36 cellular contexts compared by ENCODE assay signal in genomic region chr13:19052931-19053330, GRCh38.
"Had no signal": no experiment of that assay in that cellular context is flagged by ENCODE, and none has a peak within 500 bp of the region (broad histone marks: within the 10 kb centered on the region; RNA-seq: fewer than 3 reads in every experiment).

No MANE protein-coding gene starts in this region.

- H3K4me1 ChIP-seq: adrenal gland, ascending aorta, body of pancreas, breast epithelium had no signal

- H3K4me1 Mint-ChIP-seq: activated naive CD4-positive, alpha-beta T cell treated with anti-CD3 and anti-CD28 coated beads, Interleukin-2, amount 10 ng/mL, durations not matched to agents 7 days and 5 days; activated naive CD4-positive, alpha-beta T cell treated with anti-CD3 and anti-CD28 coated beads, Interleukin-2, amount 50 U/mL, for 24 hours; activated naive CD8-positive, alpha-beta T cell treated with anti-CD3 and anti-CD28 coated beads for 36 hours; activated naive CD8-positive, alpha-beta T cell treated with anti-CD3 and anti-CD28 coated beads, Interleukin-2, amount 10 ng/mL, durations not matched to agents 7 days and 5 days; activated naive CD8-positive, alpha-beta T cell treated with anti-CD3 and anti-CD28 coated beads, Interleukin-2, amount 50 U/mL, for 24 hours; activated T-helper 17 cell treated with anti-CD3 and anti-CD28 coated beads, Interleukin-2, amount 50 U/mL, for 72 hours; brain; central memory CD8-positive, alpha-beta T cell had no signal

- H3K4me3 Mint-ChIP-seq: activated naive CD4-positive, alpha-beta T cell treated with anti-CD3 and anti-CD28 coated beads, Interleukin-2, amount 10 ng/mL, durations not matched to agents 7 days and 5 days; activated naive CD4-positive, alpha-beta T cell treated with anti-CD3 and anti-CD28 coated beads, Interleukin-2, amount 50 U/mL, for 24 hours; activated naive CD8-positive, alpha-beta T cell; activated naive CD8-positive, alpha-beta T cell treated with anti-CD3 and anti-CD28 coated beads for 36 hours; activated naive CD8-positive, alpha-beta T cell treated with anti-CD3 and anti-CD28 coated beads, Interleukin-2, amount 10 ng/mL, durations not matched to agents 7 days and 5 days; activated naive CD8-positive, alpha-beta T cell treated with anti-CD3 and anti-CD28 coated beads, Interleukin-2, amount 50 U/mL, for 24 hours; activated T-cell treated with anti-CD3 and anti-CD28 coated beads, Interleukin-2, amount 50 U/mL, for 24 hours; activated T-cell treated with anti-CD3 and anti-CD28 coated beads, Interleukin-2, amount 50 U/mL, for 4 hours; activated T-cell treated with anti-CD3 and anti-CD28 coated beads, Interleukin-2, amount 50 U/mL, for 72 hours; activated T-helper 1 cell treated with anti-CD3 and anti-CD28 coated beads, Interleukin-12 subunit alpha, Interleukin-12 subunit beta, Interleukin-2, Interleukin-4 antibody, amounts not matched to agents 30 ng/mL and 10 ng/mL and 1 ng/mL, durations not matched to agents 14 hours and 24 hours and 36 hours; activated T-helper 17 cell treated with anti-CD3 and anti-CD28 coated beads, Interleukin-2, amount 50 U/mL, for 72 hours; brain; central memory CD8-positive, alpha-beta T cell had no signal

- H3K36me3 Mint-ChIP-seq: activated naive CD4-positive, alpha-beta T cell treated with anti-CD3 and anti-CD28 coated beads, Interleukin-2, amount 10 ng/mL, durations not matched to agents 7 days and 5 days; activated naive CD4-positive, alpha-beta T cell treated with anti-CD3 and anti-CD28 coated beads, Interleukin-2, amount 50 U/mL, for 24 hours; activated naive CD4-positive, alpha-beta T cell treated with anti-CD3 and anti-CD28 coated beads, Interleukin-2, amount 50 U/mL, for 72 hours; activated naive CD8-positive, alpha-beta T cell; activated naive CD8-positive, alpha-beta T cell treated with anti-CD3 and anti-CD28 coated beads for 36 hours; activated naive CD8-positive, alpha-beta T cell treated with anti-CD3 and anti-CD28 coated beads, Interleukin-2, amount 10 ng/mL, durations not matched to agents 7 days and 5 days had no signal

- H3K36me3 ChIP-seq: adrenal gland, ascending aorta, brain microvascular endothelial cell, breast epithelium, cardiac muscle cell had no signal

- ATAC-seq: activated naive CD8-positive, alpha-beta T cell treated with anti-CD3 and anti-CD28 coated beads, Interleukin-2, amount 50 U/mL, for 24 hours; activated T-cell treated with anti-CD3 and anti-CD28 coated beads, Interleukin-2, amount 50 U/mL, for 4 hours; activated T-cell treated with anti-CD3 and anti-CD28 coated beads, Interleukin-2, amount 50 U/mL, for 72 hours; body of pancreas had no signal

- DNase-seq: activated effector memory CD4-positive, alpha-beta T cell treated with anti-CD3 and anti-CD28 coated beads, Interleukin-2, amount 50 U/mL, for 16 hours; activated effector memory CD4-positive, alpha-beta T cell treated with Interleukin-2 at 50 U/mL for 16 hours; activated gamma-delta T cell; activated gamma-delta T cell treated with Interleukin-2 at 50 U/mL for 16 hours; activated naive CD4-positive, alpha-beta T cell; activated naive CD4-positive, alpha-beta T cell treated with anti-CD3 and anti-CD28 coated beads, Interleukin-2, amount 10 ng/mL, durations not matched to agents 7 days and 5 days; activated naive CD4-positive, alpha-beta T cell treated with anti-CD3 and anti-CD28 coated beads, Interleukin-2, amount 50 U/mL, for 16 hours; activated naive CD4-positive, alpha-beta T cell treated with Interleukin-2 at 50 U/mL for 16 hours; activated naive CD8-positive, alpha-beta T cell treated with anti-CD3 and anti-CD28 coated beads for 36 hours; activated naive CD8-positive, alpha-beta T cell treated with anti-CD3 and anti-CD28 coated beads, Interleukin-2, amount 10 ng/mL, durations not matched to agents 7 days and 5 days; activated naive CD8-positive, alpha-beta T cell treated with anti-CD3 and anti-CD28 coated beads, Interleukin-2, amount 50 U/mL, for 24 hours; activated T-cell treated with anti-CD3 and anti-CD28 coated beads, Interleukin-2, amount 50 U/mL, for 1 hour; activated T-cell treated with anti-CD3 and anti-CD28 coated beads, Interleukin-2, amount 50 U/mL, for 24 hours; activated T-cell treated with anti-CD3 and anti-CD28 coated beads, Interleukin-2, amount 50 U/mL, for 4 hours; activated T-cell treated with anti-CD3 and anti-CD28 coated beads, Interleukin-2, amount 50 U/mL, for 48 hours; activated T-cell treated with anti-CD3 and anti-CD28 coated beads, Interleukin-2, amount 50 U/mL, for 72 hours; adrenal gland; amniotic stem cell; amygdala; anterior cingulate cortex; aorta; body of pancreas; brain microvascular endothelial cell; central memory CD4-positive, alpha-beta T cell; cerebellar nuclear complex had no signal

- H3K9me3 ChIP-seq: adrenal gland, ascending aorta, body of pancreas, breast epithelium had no signal

- H3K27me3 ChIP-seq: adrenal gland, ascending aorta, body of pancreas, brain microvascular endothelial cell, breast epithelium, cardiac muscle cell had no signal

- H3K9me3 Mint-ChIP-seq: activated naive CD4-positive, alpha-beta T cell treated with anti-CD3 and anti-CD28 coated beads, Interleukin-2, amount 50 U/mL, for 24 hours; activated naive CD8-positive, alpha-beta T cell treated with anti-CD3 and anti-CD28 coated beads for 36 hours; activated T-helper 17 cell treated with anti-CD3 and anti-CD28 coated beads, Interleukin-2, amount 50 U/mL, for 72 hours had no signal

- H3K27me3 Mint-ChIP-seq: activated naive CD4-positive, alpha-beta T cell treated with anti-CD3 and anti-CD28 coated beads, Interleukin-2, amount 10 ng/mL, durations not matched to agents 7 days and 5 days; activated naive CD4-positive, alpha-beta T cell treated with anti-CD3 and anti-CD28 coated beads, Interleukin-2, amount 50 U/mL, for 24 hours; activated naive CD8-positive, alpha-beta T cell; activated naive CD8-positive, alpha-beta T cell treated with anti-CD3 and anti-CD28 coated beads for 36 hours; activated naive CD8-positive, alpha-beta T cell treated with anti-CD3 and anti-CD28 coated beads, Interleukin-2, amount 10 ng/mL, durations not matched to agents 7 days and 5 days; activated naive CD8-positive, alpha-beta T cell treated with anti-CD3 and anti-CD28 coated beads, Interleukin-2, amount 50 U/mL, for 24 hours; activated T-cell treated with anti-CD3 and anti-CD28 coated beads, Interleukin-2, amount 50 U/mL, for 24 hours; activated T-helper 17 cell treated with anti-CD3 and anti-CD28 coated beads, Interleukin-2, amount 50 U/mL, for 72 hours; central memory CD8-positive, alpha-beta T cell had no signal

- H3K27ac Mint-ChIP-seq: activated naive CD4-positive, alpha-beta T cell treated with anti-CD3 and anti-CD28 coated beads, Interleukin-2, amount 10 ng/mL, durations not matched to agents 7 days and 5 days; activated naive CD4-positive, alpha-beta T cell treated with anti-CD3 and anti-CD28 coated beads, Interleukin-2, amount 50 U/mL, for 24 hours; activated naive CD4-positive, alpha-beta T cell treated with anti-CD3 and anti-CD28 coated beads, Interleukin-2, amount 50 U/mL, for 72 hours; activated naive CD8-positive, alpha-beta T cell; activated naive CD8-positive, alpha-beta T cell treated with anti-CD3 and anti-CD28 coated beads for 36 hours; activated naive CD8-positive, alpha-beta T cell treated with anti-CD3 and anti-CD28 coated beads, Interleukin-2, amount 10 ng/mL, durations not matched to agents 7 days and 5 days; activated naive CD8-positive, alpha-beta T cell treated with anti-CD3 and anti-CD28 coated beads, Interleukin-2, amount 50 U/mL, for 24 hours; activated T-cell treated with anti-CD3 and anti-CD28 coated beads, Interleukin-2, amount 50 U/mL, for 24 hours; activated T-cell treated with anti-CD3 and anti-CD28 coated beads, Interleukin-2, amount 50 U/mL, for 72 hours; activated T-helper 1 cell treated with anti-CD3 and anti-CD28 coated beads, Interleukin-12 subunit alpha, Interleukin-12 subunit beta, Interleukin-2, Interleukin-4 antibody, amounts not matched to agents 30 ng/mL and 10 ng/mL and 1 ng/mL, durations not matched to agents 14 hours and 24 hours and 36 hours; activated T-helper 17 cell treated with anti-CD3 and anti-CD28 coated beads, Interleukin-2, amount 50 U/mL, for 72 hours; activated T-helper 2 cell treated with anti-CD3 and anti-CD28 coated beads, Interferon-gamma antibody, Interleukin-2, Interleukin-4, amounts not matched to agents 10 μg/mL and 5 μg/mL and 100 μg/mL, durations not matched to agents 14 hours and 24 hours and 36 hours; brain had no signal

- H3K4me3 ChIP-seq: adrenal gland, ascending aorta, body of pancreas, breast epithelium, cardiac muscle cell had no signal

- H3K27ac ChIP-seq: adrenal gland, ascending aorta, body of pancreas, brain microvascular endothelial cell, breast epithelium, cardiac muscle cell had no signal
